In the genomic region with DNA sequence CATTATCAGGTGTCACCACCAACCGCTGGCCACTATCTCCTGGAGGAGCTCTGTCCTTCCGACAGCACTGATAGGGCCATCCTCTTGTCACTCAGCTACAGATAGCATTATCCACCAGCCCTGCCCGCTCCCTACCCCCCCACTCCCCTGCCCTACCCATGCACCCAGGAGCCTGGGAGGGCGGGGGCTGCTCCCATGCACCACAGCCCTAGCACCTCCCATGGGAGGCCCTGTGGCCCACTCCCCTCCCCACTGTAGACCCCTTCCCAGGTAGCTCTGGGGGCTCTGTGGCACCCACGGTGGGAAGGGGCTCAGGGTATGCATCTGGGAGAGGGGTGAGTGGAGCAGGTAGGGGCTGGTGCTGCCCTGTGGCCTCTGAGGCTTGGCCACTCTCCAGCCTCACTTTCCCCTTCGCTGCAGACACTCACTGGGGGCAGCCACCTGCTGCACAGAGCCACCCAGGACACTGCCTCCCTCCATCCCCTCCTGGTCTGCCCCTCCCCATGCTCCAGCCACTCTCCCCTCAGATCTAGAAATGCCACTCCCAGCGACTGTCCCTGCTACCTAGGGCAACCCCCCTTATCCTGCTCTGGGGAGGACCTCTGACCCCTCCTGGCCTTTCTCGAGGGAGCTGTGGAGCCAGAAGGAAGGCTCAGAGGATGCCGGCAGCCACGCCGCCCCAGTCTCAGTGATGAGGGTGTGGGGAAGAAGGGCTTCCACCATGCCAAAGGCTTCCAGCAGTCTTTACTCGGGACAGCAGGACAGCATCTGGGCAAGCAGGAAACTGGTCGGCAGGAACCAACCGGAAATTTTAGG, we compare ENCODE assay signal across 13 cellular contexts. TPM values are rescaled to one million over a fixed set of nuclear protein-coding genes. Genes with fewer than 3 reads are reported as not detected.
DNase-seq lines count a peak whose midpoint lies in the region; ATAC-seq and TF ChIP-seq lines count a peak whose summit lies in the region.
"Had no signal": no experiment of that assay in that cellular context is flagged by ENCODE, and none has a peak within 500 bp of the region (broad histone marks: within the 10 kb centered on the region; RNA-seq: fewer than 3 reads in every experiment).

No MANE protein-coding gene starts in this region.

- no peaks in the 10 kb centered on the region for H3K9me3 ChIP-seq in A673 (ENCODE audit: low read depth, low read length, poor library complexity, severe bottlenecking)

- no peaks in the 10 kb centered on the region for H3K36me3 Mint-ChIP-seq in WTC11
- H3K36me3 Mint-ChIP-seq: natural killer cell had no signal

- H3K36me3 ChIP-seq in A673 (ENCODE audit: insufficient read depth, low read length, poor library complexity, severe bottlenecking): no peaks in the 10 kb centered on the region

- H3K4me3 ChIP-seq in A673 (ENCODE audit: low read depth, low read length, poor library complexity, severe bottlenecking): no peak overlapping the region

- no peak overlapping the region for H3K27ac Mint-ChIP-seq in WTC11
- H3K27ac Mint-ChIP-seq: natural killer cell had no signal

- no peak overlapping the region for H3K4me3 Mint-ChIP-seq in WTC11
- H3K4me3 Mint-ChIP-seq: natural killer cell had no signal

- no peaks in the 10 kb centered on the region for H3K27me3 ChIP-seq in A673 (replicated peaks; ENCODE audit: insufficient read depth, low read depth, low read length, poor library complexity)

- TF ChIP-seq CTCF in WTC11 (IDR thresholded peaks at IDR 0.05): no peak
- no peak for TF ChIP-seq CTCF in A673 (conservative IDR thresholded peaks at IDR 0.05; ENCODE audit: low read depth, low read length)

- peaks cover 9% of the 10 kb centered on the region for H3K4me1 Mint-ChIP-seq in WTC11

- POLR2A ChIA-PET in WTC11 (lab: Charles Lee) (no interaction called here), A673 (lab: Charles Lee; ENCODE audit: low non-redundant PET) (no interaction called here)

- ATAC-seq in WTC11: no peak
- ATAC-seq in sciatic nerve: no peak
- no peak for ATAC-seq in HG03457 (IDR thresholded peaks at IDR 0.05; ENCODE audit: unreplicated experiment)
- ATAC-seq in HG02938 (IDR thresholded peaks at IDR 0.05; ENCODE audit: unreplicated experiment): no peak
- ATAC-seq: natural killer cell had no signal

- CTCF ChIA-PET in WTC11 (lab: Charles Lee): no interaction called here
- CTCF ChIA-PET in A673 (lab: Charles Lee): no interaction called here

- H3K4me1 ChIP-seq in A673 (ENCODE audit: insufficient read depth, low read length, poor library complexity, severe bottlenecking): no peaks in the 10 kb centered on the region

- intact Hi-C loops in sciatic nerve (cut with DNase I): no loop called here
- intact Hi-C loops in A673 (cut with micrococcal nuclease; ENCODE audit: unreplicated experiment): no loop called here

- no peaks in the 10 kb centered on the region for H3K9me3 Mint-ChIP-seq in WTC11
- H3K9me3 Mint-ChIP-seq: natural killer cell had no signal

- H3K27me3 Mint-ChIP-seq in WTC11 (ENCODE audit: low read depth): no peaks in the 10 kb centered on the region; the same call in 1 of the 2 replicates

- BruUV-seq in A673 (replicated peaks; lab: Mats Ljungman, UMichigan): no TSS peak

- no peak overlapping the region for H3K27ac ChIP-seq in A673 (ENCODE audit: low read depth, low read length, poor library complexity, severe bottlenecking)

- peak; percentile 12 to 16 for DNase-seq in activated T-cell treated with anti-CD3 and anti-CD28 coated beads, Interleukin-2, amount 50 U/mL, for 48 hours
- DNase-seq in activated T-cell treated with anti-CD3 and anti-CD28 coated beads for 4 hours: no peak
- DNase-seq in WTC11 (ENCODE audit: low spot score): no peak
- DNase-seq in iPS-NIHi11 (ENCODE audit: low spot score): peak; percentile 8
- peak; percentile 56 for DNase-seq in sciatic nerve (ENCODE audit: low spot score)
- no peak for DNase-seq in A673 (ENCODE audit: low spot score)
- DNase-seq: activated CD4-positive, alpha-beta T cell treated with anti-CD3 and anti-CD28 coated beads, Interleukin-2, amount 50 U/mL, for 1 hour; cortex of kidney; DMS79 treated with DMSO at 0.1 percent for 48 hours; NCI-H1694 had no signal

TF ChIP-seq in WTC11, 78 proteins besides CTCF, POLR2A, EP300 and RAD21:
- 0 out of 2 replicates have a peak, but pooled peaks have one; percentile 15 for TF ChIP-seq NFYB (CRISPR knock-in tag; conservative IDR thresholded peaks at IDR 0.05; ENCODE audit: low read depth)
- no peak for TF ChIP-seq IRF2 (CRISPR knock-in tag; IDR thresholded peaks at IDR 0.05; ENCODE audit: borderline replicate concordance, low read depth)
TF ChIP-seq in WTC11: peak in this region for 1.

RNA-seq across cellular contexts. Expression of a gene that starts 58.5 kb away (rescaled TPM):
- 1.1 to 1.5 TPM (median 1.3 TPM) in 3 replicates for total RNA-seq in WTC11 (2021)
- total RNA-seq in sciatic nerve: 11.4 TPM
- total RNA-seq in A673 (2021): not detected in 2 replicates
- total RNA-seq: natural killer cell had no signal

Comparison
In these comparisons a context has a peak if more than half of its experiments do, and no peak if none do; other contexts are left out.
1. DNase-seq: peak in activated T-cell treated with anti-CD3 and anti-CD28 coated beads, Interleukin-2, amount 50 U/mL, for 48 hours (2 of 2), iPS-NIHi11 (single experiment) and sciatic nerve (single experiment); none in activated T-cell treated with anti-CD3 and anti-CD28 coated beads for 4 hours (single experiment), WTC11 (single experiment) and A673 (single experiment).